2 cellular contexts compared by ENCODE assay signal in the genomic region with DNA sequence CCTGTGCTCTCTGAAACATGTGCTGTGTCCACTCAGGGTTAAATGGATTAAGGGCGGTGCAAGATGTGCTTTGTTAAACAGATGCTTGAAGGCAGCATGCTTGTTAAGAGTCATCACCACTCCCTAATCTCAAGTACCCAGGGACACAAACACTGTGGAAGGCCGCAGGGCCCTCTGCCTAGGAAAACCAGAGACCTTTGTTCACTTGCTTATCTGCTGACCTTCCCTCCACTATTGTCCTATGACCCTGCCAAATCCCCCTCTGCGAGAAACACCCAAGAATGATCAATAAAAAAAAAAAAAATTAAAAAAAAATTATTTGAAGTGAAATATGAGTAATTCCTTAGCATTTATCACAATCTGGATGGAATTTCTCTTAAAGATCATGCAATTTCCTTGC. TPM values are rescaled to one million over a fixed set of nuclear protein-coding genes. Genes with fewer than 3 reads are reported as not detected.
"Had no signal": no experiment of that assay in that cellular context is flagged by ENCODE, and none has a peak within 500 bp of the region (broad histone marks: within the 10 kb centered on the region; RNA-seq: fewer than 3 reads in every experiment).

No MANE protein-coding gene starts in this region.

RNA-seq across cellular contexts. Expression of gene CD160, which starts 45.8 kb away (rescaled TPM):
- total RNA-seq: IMR-90, M059J had no signal
- polyA plus RNA-seq: IMR-90 had no signal
